In the genomic region with DNA sequence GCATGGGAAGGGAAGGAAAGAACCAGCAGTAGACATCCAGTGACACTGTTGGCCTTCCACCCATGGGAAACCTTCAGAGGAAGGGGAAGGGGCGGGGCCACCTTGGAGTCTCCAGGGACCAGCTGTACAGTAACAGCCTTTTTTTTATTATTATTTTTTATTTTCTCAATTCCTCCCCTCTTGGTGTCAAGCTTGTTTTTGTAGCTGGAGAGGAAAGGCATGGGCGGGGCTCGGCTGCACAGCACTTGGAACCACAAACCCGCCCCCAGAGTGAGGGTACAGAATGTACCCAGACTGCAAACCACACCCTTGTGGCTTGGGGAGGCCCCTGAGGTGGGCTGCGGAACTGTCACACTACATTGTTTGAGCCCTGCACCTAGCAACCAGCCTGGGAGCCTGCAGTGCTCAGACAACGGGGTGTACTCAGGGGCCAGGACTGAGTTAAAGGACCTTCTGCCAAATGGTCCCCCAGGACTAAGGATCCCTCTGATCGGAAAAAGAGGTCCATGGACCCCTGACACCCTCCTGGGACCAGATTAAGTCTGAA, we compare ENCODE assay signal across 8 cellular contexts. TPM values are rescaled to one million over a fixed set of nuclear protein-coding genes. Genes with fewer than 3 reads are reported as not detected.
DNase-seq lines count a peak whose midpoint lies in the region; ATAC-seq and TF ChIP-seq lines count a peak whose summit lies in the region.

No MANE protein-coding gene starts in this region.

- H3K4me3 ChIP-seq in fibroblast of pulmonary artery (replicated peaks; ENCODE audit: low read depth, low read length) (peak overlapping the region; percentile 82), skeletal muscle satellite cell (ENCODE audit: low read length) (peak overlapping the region; percentile 82)

- ATAC-seq in GM18499 (IDR thresholded peaks at IDR 0.05; ENCODE audit: insufficient read depth, unreplicated experiment) (peak; percentile 88), HG02759 (IDR thresholded peaks at IDR 0.05; ENCODE audit: unreplicated experiment) (peak; percentile 83)

- no peaks in the 10 kb centered on the region for H3K9me3 ChIP-seq in skeletal muscle satellite cell (replicated peaks; ENCODE audit: low read length)

- peak overlapping the region; percentile 85 for H3K4me2 ChIP-seq in skeletal muscle satellite cell (ENCODE audit: low read length)

- peak; percentile 74 for DNase-seq in NOMO-1 treated with dmso at 0.1 percent for 144 hours (lab: John Stamatoyannopoulos, UW; ENCODE audit: unreplicated experiment)
- peak; percentile 71 for DNase-seq in activated T-cell treated with anti-CD3 and anti-CD28 coated beads for 4 hours
- peak; percentile 95 for DNase-seq in fibroblast of pulmonary artery (ENCODE audit: low read depth)
- no peak for DNase-seq in NCI-H1417 treated with DMSO at 0.1 percent for 48 hours (lab: John Stamatoyannopoulos, UW)
- no peak for DNase-seq in putamen (ENCODE audit: low spot score)

- H3K36me3 ChIP-seq in skeletal muscle satellite cell (ENCODE audit: insufficient read depth, low read length) = no peaks in the 10 kb centered on the region

- peak overlapping the region; percentile 99 for H3K9ac ChIP-seq in skeletal muscle satellite cell (ENCODE audit: low read depth, low read length)

- H3K27me3 ChIP-seq in skeletal muscle satellite cell (ENCODE audit: control insufficient read depth, insufficient read depth, low read length) = no peaks in the 10 kb centered on the region

- TF ChIP-seq CTCF in fibroblast of pulmonary artery (IDR thresholded peaks at IDR 0.05; ENCODE audit: low read length, missing control alignments) = no peak

- H3K4me1 ChIP-seq in skeletal muscle satellite cell (ENCODE audit: control insufficient read depth, insufficient read depth, low read length) = peaks cover 42% of the 10 kb centered on the region

RNA-seq across cellular contexts. Expression of a gene that starts 45.7 kb away (rescaled TPM):
- 27.1 and 67.5 TPM in 2 replicates for total RNA-seq in skeletal muscle satellite cell (2012; rRNA removed)

Comparison
In these comparisons a context has a peak if more than half of its experiments do, and no peak if none do; other contexts are left out.
1. DNase-seq: peak in NOMO-1 treated with dmso at 0.1 percent for 144 hours (single experiment), activated T-cell treated with anti-CD3 and anti-CD28 coated beads for 4 hours (single experiment) and fibroblast of pulmonary artery (single experiment); none in NCI-H1417 treated with DMSO at 0.1 percent for 48 hours (single experiment) and putamen (single experiment).